ENCODE assay signal across 13 cellular contexts in genomic region chr14:101183376-101184103, GRCh38.
A peak's percentile ranks its signal among the peaks of the same experiment; 100 is the strongest.
DNase-seq lines count a peak whose midpoint lies in the region; ATAC-seq, FAIRE-seq and TF ChIP-seq lines count a peak whose summit lies in the region.
"Had no signal": no experiment of that assay in that cellular context is flagged by ENCODE, and none has a peak within 500 bp of the region (broad histone marks: within the 10 kb centered on the region; RNA-seq: fewer than 3 reads in every experiment).

No MANE protein-coding gene starts in this region.

- in situ Hi-C loops in IMR-90 (cut with MboI; ENCODE audit: low sequenced_read_pairs), result no loop called here

- TF ChIP-seq CTCF in A549 (IDR thresholded peaks at IDR 0.05) (0 out of 3 replicates have a peak, but pooled peaks have one; percentile 11), IMR-90 (conservative IDR thresholded peaks at IDR 0.05; ENCODE audit: low read depth, low read length) (peak; percentile 29), mesothelial cell of epicardium (IDR thresholded peaks at IDR 0.05; ENCODE audit: unreplicated experiment) (peak; percentile 65)

- DNase-seq in A549 (ENCODE audit: low read depth in 1 of 2, low spot score in 1 of 2), result no peak
- DNase-seq in IMR-90, result no peak
- peak; percentile 37 for DNase-seq in dermis blood vessel endothelial cell
- peak; percentile 53 to 80 for DNase-seq in mesothelial cell of epicardium (ENCODE audit: low spot score in 2 of 2, unreplicated experiment in 2 of 2)
- DNase-seq in NCI-H1436 (lab: John Stamatoyannopoulos, UW), result no peak
- no peak for DNase-seq in stimulated activated naive CD8-positive, alpha-beta T cell treated with anti-CD3 and anti-CD28 coated beads, Interleukin-15, Interleukin-2, amounts not matched to agents 100 U/mL and 50 U/mL, for 24 hours
- DNase-seq in OCI-M1 (lab: John Stamatoyannopoulos, UW), result no peak
- DNase-seq: activated naive CD4-positive, alpha-beta T cell treated with anti-CD3 and anti-CD28 coated beads for 36 hours; CD4-positive, CD25-positive, alpha-beta regulatory T cell; midbrain had no signal

- H2BK15ac ChIP-seq in IMR-90 (ENCODE audit: low read depth, low read length), result no peak overlapping the region

- H3K23ac ChIP-seq in IMR-90 (ENCODE audit: low read depth, low read length), result no peak overlapping the region

- no peaks in the 10 kb centered on the region for H3K36me3 Mint-ChIP-seq in mesothelial cell of epicardium
- H3K36me3 Mint-ChIP-seq: CD4-positive, CD25-positive, alpha-beta regulatory T cell had no signal

- no peak overlapping the region for H3K4me3 Mint-ChIP-seq in mesothelial cell of epicardium
- H3K4me3 Mint-ChIP-seq: activated naive CD4-positive, alpha-beta T cell treated with anti-CD3 and anti-CD28 coated beads for 36 hours; CD4-positive, CD25-positive, alpha-beta regulatory T cell had no signal

- no peak for TF ChIP-seq EP300 in A549 (IDR thresholded peaks at IDR 0.05)

- H3K36me3 ChIP-seq in IMR-90 (ENCODE audit: control insufficient read depth, insufficient read depth, low read length), result no peaks in the 10 kb centered on the region

- H3K4me3 ChIP-seq in A549 (no peak overlapping the region), IMR-90 (ENCODE audit: insufficient read depth, low read depth, low read length) (no peak overlapping the region)

- TF ChIP-seq POLR2A in A549 (IDR thresholded peaks at IDR 0.05; ENCODE audit: low read length) (no peak), IMR-90 (IDR thresholded peaks at IDR 0.05; ENCODE audit: low read depth, low read length) (no peak), GM18505 (IDR thresholded peaks at IDR 0.05; ENCODE audit: borderline replicate concordance, extremely low read depth, insufficient read depth, insufficient read length) (no peak)

- no peak overlapping the region for H4K91ac ChIP-seq in IMR-90 (ENCODE audit: insufficient read depth, low read depth, low read length)

- BruUV-seq in IMR-90 (replicated peaks; lab: Mats Ljungman, UMichigan), result no TSS peak

- no peak overlapping the region for H2BK5ac ChIP-seq in IMR-90 (ENCODE audit: low read depth, low read length, poor library complexity, severe bottlenecking)

- H3K9me3 Mint-ChIP-seq in mesothelial cell of epicardium, result peaks cover 4% of the 10 kb centered on the region
- H3K9me3 Mint-ChIP-seq: activated naive CD4-positive, alpha-beta T cell treated with anti-CD3 and anti-CD28 coated beads for 36 hours had no signal

- H2BK20ac ChIP-seq in IMR-90 (ENCODE audit: low read depth, low read length), result no peak overlapping the region

- H3K79me1 ChIP-seq in IMR-90 (ENCODE audit: low read depth in 1 of 2, low read length in 2 of 2), result no peaks in the 10 kb centered on the region

- H3K14ac ChIP-seq in IMR-90 (replicated peaks; ENCODE audit: low read depth, low read length), result no peak overlapping the region

- no peak overlapping the region for H4K5ac ChIP-seq in IMR-90 (ENCODE audit: low read depth, low read length)

- CTCF ChIA-PET in A549 (lab: Yijun Ruan, JAX) (no interaction called here), IMR-90 (lab: Yijun Ruan, JAX) (no interaction called here)

- no peak overlapping the region for H3K18ac ChIP-seq in IMR-90 (ENCODE audit: low read depth, low read length)

- H3K27me3 ChIP-seq in IMR-90 (ENCODE audit: control insufficient read depth, insufficient read depth, low read length), result peaks cover 17% of the 10 kb centered on the region; the same call in 1 of the 2 replicates

- 69% methylated on average over 9 of the region's 23 CpGs for WGBS in A549 (ENCODE audit: missing lambda C conversion rate)
- 49% methylated on average over 6 of the region's 23 CpGs; no CpG with 5 or more reads in 1 of the 2 experiments for WGBS in IMR-90 (ENCODE audit: extremely low coverage in 2 of 2, insufficient read length in 1 of 2), 2 experiments

- H3K4me2 ChIP-seq in A549 (no peak overlapping the region), IMR-90 (ENCODE audit: low read depth, low read length) (no peak overlapping the region)

- H3K9me3 ChIP-seq in A549 (peaks cover 4% of the 10 kb centered on the region; the same call in 1 of the 3 replicates), IMR-90 (ENCODE audit: control insufficient read depth, insufficient read depth, low read length) (peaks cover 19% of the 10 kb centered on the region)

- dilution Hi-C loops in IMR-90 (cut with HindIII; ENCODE audit: low sequenced_read_pairs, unreplicated experiment), result no loop called here

- ATAC-seq in A549 (peak; percentile 25 to 51; a peak in 3 of 6 replicates), IMR-90 (ENCODE audit: low read depth) (no peak), GM18505 (IDR thresholded peaks at IDR 0.05; ENCODE audit: unreplicated experiment) (no peak)
- ATAC-seq in stimulated activated naive CD8-positive, alpha-beta T cell treated with anti-CD3 and anti-CD28 coated beads, Interleukin-15, Interleukin-2, amounts not matched to agents 100 U/mL and 50 U/mL, for 24 hours, result no peak
- ATAC-seq: Panc1 had no signal

- no peak for FAIRE-seq in A549 (lab: Jason Lieb, UNC)
- FAIRE-seq: GM12892 had no signal

- H3K4me1 Mint-ChIP-seq in mesothelial cell of epicardium, result no peaks in the 10 kb centered on the region
- H3K4me1 Mint-ChIP-seq: CD4-positive, CD25-positive, alpha-beta regulatory T cell had no signal

- H3K27ac Mint-ChIP-seq in mesothelial cell of epicardium, result no peak overlapping the region
- H3K27ac Mint-ChIP-seq: activated naive CD4-positive, alpha-beta T cell treated with anti-CD3 and anti-CD28 coated beads for 36 hours; CD4-positive, CD25-positive, alpha-beta regulatory T cell had no signal

- H4K8ac ChIP-seq in IMR-90 (ENCODE audit: low read depth in 2 of 2, low read length in 2 of 2), result no peak overlapping the region

- no peaks in the 10 kb centered on the region for H3K9me1 ChIP-seq in IMR-90 (ENCODE audit: insufficient read depth, low read length)

- no peak overlapping the region for H2AFZ ChIP-seq in IMR-90 (replicated peaks; ENCODE audit: low read length, poor library complexity)

- no peak overlapping the region for H2AK5ac ChIP-seq in IMR-90 (ENCODE audit: low read depth, low read length)

- no peaks in the 10 kb centered on the region; the same call in 1 of the 2 replicates for H4K20me1 ChIP-seq in IMR-90 (ENCODE audit: insufficient read depth, low read length)

- peaks cover 1% of the 10 kb centered on the region for H3K27me3 Mint-ChIP-seq in mesothelial cell of epicardium (ENCODE audit: low read depth)
- H3K27me3 Mint-ChIP-seq: CD4-positive, CD25-positive, alpha-beta regulatory T cell had no signal

- no peak overlapping the region for H3K56ac ChIP-seq in IMR-90 (ENCODE audit: extremely low read depth, insufficient read depth, low read length)

- no peak overlapping the region for H3K4ac ChIP-seq in IMR-90 (ENCODE audit: low read depth, low read length)

- H2AK9ac ChIP-seq in IMR-90 (replicated peaks; ENCODE audit: low read depth, low read length, poor library complexity), result no peak overlapping the region

- H2BK120ac ChIP-seq in IMR-90 (ENCODE audit: low read depth, low read length), result no peak overlapping the region

- no peaks in the 10 kb centered on the region for H3K4me1 ChIP-seq in A549
- no peaks in the 10 kb centered on the region for H3K4me1 ChIP-seq in IMR-90 (ENCODE audit: control insufficient read depth, insufficient read depth, low read length)

- no peak overlapping the region for H3K27ac ChIP-seq in A549
- H3K27ac ChIP-seq in IMR-90 (ENCODE audit: insufficient read depth, low read length), result no peak overlapping the region

- no peak overlapping the region for H3K9ac ChIP-seq in IMR-90 (ENCODE audit: low read depth, low read length)

- POLR2A ChIA-PET in A549 (lab: Yijun Ruan, JAX), result no interaction called here
- POLR2A ChIA-PET in IMR-90 (lab: Charles Lee; ENCODE audit: unreplicated experiment), result no interaction called here

- intact Hi-C loops in IMR-90 (cut with micrococcal nuclease), result no loop called here

- peak in 1 of 2 experiments; percentile 20; a peak in 1 of 5 replicates for TF ChIP-seq RAD21 in A549 (conservative IDR thresholded peaks at IDR 0.05 in 1 of 2, IDR thresholded peaks at IDR 0.05 in 1 of 2)
- peak; percentile 18; the same call in 1 of the 2 replicates for TF ChIP-seq RAD21 in IMR-90 (IDR thresholded peaks at IDR 0.05; ENCODE audit: low read length)

TF ChIP-seq in A549, 52 proteins besides CTCF, POLR2A, EP300 and RAD21 (continues in another document):
- TF ChIP-seq USF2 (IDR thresholded peaks at IDR 0.05) (no peak), ELK1 (IDR thresholded peaks at IDR 0.05; ENCODE audit: low read depth, low read length) (no peak)

TF ChIP-seq in IMR-90, 13 proteins besides CTCF, POLR2A, EP300 and RAD21 (continues in another document):
- TF ChIP-seq ELK1 (IDR thresholded peaks at IDR 0.05; ENCODE audit: borderline replicate concordance, low read depth, low read length) (no peak), CHD1 (IDR thresholded peaks at IDR 0.05; ENCODE audit: low read depth, low read length) (no peak), CEBPB (IDR thresholded peaks at IDR 0.05; ENCODE audit: low read depth, low read length) (no peak), MAZ (IDR thresholded peaks at IDR 0.05; ENCODE audit: borderline replicate concordance, low read depth, low read length) (no peak), SMC3 (IDR thresholded peaks at IDR 0.05; ENCODE audit: low read depth, low read length) (no peak), BHLHE40 (IDR thresholded peaks at IDR 0.05; ENCODE audit: low read depth, low read length) (no peak), FOS (IDR thresholded peaks at IDR 0.05; ENCODE audit: low read depth, low read length) (no peak), RFX5 (IDR thresholded peaks at IDR 0.05; ENCODE audit: low read depth, low read length) (no peak), RCOR1 (IDR thresholded peaks at IDR 0.05; ENCODE audit: insufficient replicate concordance, low read length) (no peak), MXI1 (IDR thresholded peaks at IDR 0.05; ENCODE audit: borderline replicate concordance, low read depth, low read length) (no peak), USF2 (IDR thresholded peaks at IDR 0.05; ENCODE audit: low read depth, low read length) (no peak), NFE2L2 (IDR thresholded peaks at IDR 0.05; ENCODE audit: low read depth, low read length) (no peak)

Comparison
In these comparisons a context has a peak if more than half of its experiments do, and no peak if none do; other contexts are left out.
1. ATAC-seq: peak in A549 (2 of 2); none in IMR-90 (single experiment), stimulated activated naive CD8-positive, alpha-beta T cell treated with anti-CD3 and anti-CD28 coated beads, Interleukin-15, Interleukin-2, amounts not matched to agents 100 U/mL and 50 U/mL, for 24 hours (single experiment) and GM18505 (single experiment).
2. DNase-seq: peak in dermis blood vessel endothelial cell (single experiment) and mesothelial cell of epicardium (2 of 2); none in A549 (0 of 2), IMR-90 (single experiment), NCI-H1436 (single experiment), stimulated activated naive CD8-positive, alpha-beta T cell treated with anti-CD3 and anti-CD28 coated beads, Interleukin-15, Interleukin-2, amounts not matched to agents 100 U/mL and 50 U/mL, for 24 hours (single experiment) and OCI-M1 (single experiment).
3. CTCF ChIP-seq: peak in every context shown above with its lines; median percentile 65 in mesothelial cell of epicardium; 29 in IMR-90; 11 in A549.